1 cellular context compared by ENCODE assay signal in the genomic region with DNA sequence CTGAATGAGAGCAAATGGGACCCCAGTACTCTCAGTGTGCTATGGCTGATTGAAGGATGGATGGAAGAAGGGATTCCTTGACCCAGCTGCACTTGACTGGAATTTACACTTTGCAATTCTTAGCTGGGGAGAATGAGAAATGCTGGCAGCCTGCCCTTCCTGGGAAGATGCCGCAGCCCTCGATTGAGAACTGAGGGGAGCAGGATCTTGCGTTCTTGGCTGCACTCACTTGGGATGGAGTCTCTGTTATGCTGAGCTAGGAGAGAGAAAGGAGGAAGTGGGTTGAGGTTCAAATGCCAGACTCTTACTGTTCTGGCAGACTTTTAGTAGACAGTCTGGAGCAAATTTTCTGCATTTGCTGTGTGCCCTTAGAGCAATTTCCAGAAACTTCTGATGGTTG.
TF ChIP-seq lines count a peak whose summit lies in the region.

No MANE protein-coding gene starts in this region.

TF ChIP-seq in GM23338, 12 proteins besides CTCF, POLR2A, EP300 and RAD21 (continued from another document):
- TF ChIP-seq JUNB (IDR thresholded peaks at IDR 0.05; ENCODE audit: unreplicated experiment) = no peak
- TF ChIP-seq, protein P1, sequence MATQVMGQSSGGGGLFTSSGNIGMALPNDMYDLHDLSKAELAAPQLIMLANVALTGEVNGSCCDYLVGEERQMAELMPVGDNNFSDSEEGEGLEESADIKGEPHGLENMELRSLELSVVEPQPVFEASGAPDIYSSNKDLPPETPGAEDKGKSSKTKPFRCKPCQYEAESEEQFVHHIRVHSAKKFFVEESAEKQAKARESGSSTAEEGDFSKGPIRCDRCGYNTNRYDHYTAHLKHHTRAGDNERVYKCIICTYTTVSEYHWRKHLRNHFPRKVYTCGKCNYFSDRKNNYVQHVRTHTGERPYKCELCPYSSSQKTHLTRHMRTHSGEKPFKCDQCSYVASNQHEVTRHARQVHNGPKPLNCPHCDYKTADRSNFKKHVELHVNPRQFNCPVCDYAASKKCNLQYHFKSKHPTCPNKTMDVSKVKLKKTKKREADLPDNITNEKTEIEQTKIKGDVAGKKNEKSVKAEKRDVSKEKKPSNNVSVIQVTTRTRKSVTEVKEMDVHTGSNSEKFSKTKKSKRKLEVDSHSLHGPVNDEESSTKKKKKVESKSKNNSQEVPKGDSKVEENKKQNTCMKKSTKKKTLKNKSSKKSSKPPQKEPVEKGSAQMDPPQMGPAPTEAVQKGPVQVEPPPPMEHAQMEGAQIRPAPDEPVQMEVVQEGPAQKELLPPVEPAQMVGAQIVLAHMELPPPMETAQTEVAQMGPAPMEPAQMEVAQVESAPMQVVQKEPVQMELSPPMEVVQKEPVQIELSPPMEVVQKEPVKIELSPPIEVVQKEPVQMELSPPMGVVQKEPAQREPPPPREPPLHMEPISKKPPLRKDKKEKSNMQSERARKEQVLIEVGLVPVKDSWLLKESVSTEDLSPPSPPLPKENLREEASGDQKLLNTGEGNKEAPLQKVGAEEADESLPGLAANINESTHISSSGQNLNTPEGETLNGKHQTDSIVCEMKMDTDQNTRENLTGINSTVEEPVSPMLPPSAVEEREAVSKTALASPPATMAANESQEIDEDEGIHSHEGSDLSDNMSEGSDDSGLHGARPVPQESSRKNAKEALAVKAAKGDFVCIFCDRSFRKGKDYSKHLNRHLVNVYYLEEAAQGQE (IDR thresholded peaks at IDR 0.05; ENCODE audit: unreplicated experiment) = no peak
- TF ChIP-seq CREB1 (CRISPR knock-in tag; IDR thresholded peaks at IDR 0.05; ENCODE audit: low read depth) = no peak
